In the genomic region with DNA sequence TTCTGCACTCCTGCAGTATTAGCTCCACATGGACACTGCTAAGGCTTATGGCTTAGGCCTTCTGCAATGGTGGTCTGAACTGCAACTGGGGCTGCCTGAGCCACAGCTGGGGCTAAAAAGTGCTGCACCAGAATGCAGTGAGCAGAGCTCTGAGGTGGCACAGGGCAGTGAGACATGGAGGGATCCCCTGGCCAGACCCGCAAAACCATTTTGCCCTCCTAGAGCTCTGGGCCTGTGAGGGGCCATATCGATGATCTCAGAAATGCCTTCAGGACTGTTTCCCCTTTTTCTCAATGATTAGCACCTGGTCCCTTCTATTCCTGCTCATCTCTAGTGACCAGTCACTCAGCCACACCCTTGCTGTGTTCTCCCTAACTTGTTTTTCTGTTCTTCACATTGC, we compare ENCODE assay signal across 28 cellular contexts.
"Had no signal": no experiment of that assay in that cellular context is flagged by ENCODE, and none has a peak within 500 bp of the region (broad histone marks: within the 10 kb centered on the region; RNA-seq: fewer than 3 reads in every experiment).

No MANE protein-coding gene starts in this region.

- H3K4me1 ChIP-seq: stomach, suprapubic skin, testis, thyroid gland, tibial artery, tibial nerve, transverse colon, upper lobe of left lung, upper lobe of right lung, uterus, vagina had no signal

- H3K27ac Mint-ChIP-seq: stimulated activated effector memory CD8-positive, alpha-beta T cell treated with anti-CD3 and anti-CD28 coated beads, Interleukin-12 subunit alpha, Interleukin-12 subunit beta, amount 100 ng/mL, for 72 hours; stimulated activated memory B cell treated with anti-CD40 and anti-IgM and Interleukin-4, amounts not matched to agents 10 μg/mL and 1 μg/mL and 100 μg/mL, for 72 hours; stimulated activated naive B cell treated with anti-CD40 and anti-IgM and Interleukin-4, amounts not matched to agents 10 μg/mL and 1 μg/mL and 100 μg/mL, for 72 hours; stimulated activated naive CD8-positive, alpha-beta T cell treated with anti-CD3 and anti-CD28 coated beads, Interleukin-15, amount 100 ng/mL, for 72 hours; stimulated activated naive CD8-positive, alpha-beta T cell treated with anti-CD3 and anti-CD28 coated beads, Interleukin-15, Interleukin-2, amounts not matched to agents 100 ng/mL and 50 ng/mL, for 24 hours; type B pancreatic cell had no signal

- H3K27me3 ChIP-seq: stomach, suprapubic skin, testis, thyroid gland, tibial artery, tibial nerve, transverse colon, upper lobe of left lung, upper lobe of right lung, uterus, vagina had no signal

- DNase-seq: stimulated activated CD4-positive, alpha-beta T cell treated with anti-CD3 and anti-CD28 coated beads, Interleukin-2, amount 100 ng/mL, for 48 hours; stimulated activated CD4-positive, alpha-beta T cell treated with anti-CD3 and anti-CD28 coated beads, Interleukin-4, amount 100 ng/mL, for 1 hour; stimulated activated CD4-positive, alpha-beta T cell treated with anti-CD3 and anti-CD28 coated beads, Interleukin-4, amount 100 ng/mL, for 24 hours; stimulated activated CD4-positive, alpha-beta T cell treated with anti-CD3 and anti-CD28 coated beads, Interleukin-4, amount 100 ng/mL, for 4 hours; stimulated activated CD8-positive, alpha-beta memory T cell treated with anti-CD3 and anti-CD28 coated beads, Interleukin-4, amount 100 ng/mL, for 48 hours; stimulated activated naive B cell treated with anti-CD40 and anti-IgM and Interleukin-4, amounts not matched to agents 10 μg/mL and 1 μg/mL and 100 μg/mL, for 72 hours; stimulated activated naive CD4-positive, alpha-beta T cell; stimulated activated naive CD4-positive, alpha-beta T cell treated with Interleukin-2 at 50 U/mL for 16 hours; stimulated activated naive CD8-positive, alpha-beta T cell treated with anti-CD3 and anti-CD28 coated beads, Interleukin-15, amount 100 ng/mL, for 72 hours; stimulated activated naive CD8-positive, alpha-beta T cell treated with anti-CD3 and anti-CD28 coated beads, Interleukin-15, Interleukin-2, amounts not matched to agents 100 U/mL and 50 U/mL, for 24 hours; stomach; substantia nigra; testis; thyroid gland; tibial artery; transverse colon; trophoblast cell; upper lobe of left lung; upper lobe of right lung; uterus had no signal

- H3K36me3 Mint-ChIP-seq: stimulated activated effector memory CD8-positive, alpha-beta T cell treated with anti-CD3 and anti-CD28 coated beads, Interleukin-12 subunit alpha, Interleukin-12 subunit beta, amount 100 ng/mL, for 72 hours; stimulated activated memory B cell treated with anti-CD40 and anti-IgM and Interleukin-4, amounts not matched to agents 10 μg/mL and 1 μg/mL and 100 μg/mL, for 72 hours; type B pancreatic cell had no signal

- H3K4me1 Mint-ChIP-seq: stimulated activated effector memory CD8-positive, alpha-beta T cell treated with anti-CD3 and anti-CD28 coated beads, Interleukin-12 subunit alpha, Interleukin-12 subunit beta, amount 100 ng/mL, for 72 hours; stimulated activated memory B cell treated with anti-CD40 and anti-IgM and Interleukin-4, amounts not matched to agents 10 μg/mL and 1 μg/mL and 100 μg/mL, for 72 hours; stimulated activated naive B cell treated with anti-CD40 and anti-IgM and Interleukin-4, amounts not matched to agents 10 μg/mL and 1 μg/mL and 100 μg/mL, for 72 hours; stimulated activated naive CD8-positive, alpha-beta T cell treated with anti-CD3 and anti-CD28 coated beads, Interleukin-15, amount 100 ng/mL, for 72 hours had no signal

- H3K4me3 ChIP-seq: stomach, suprapubic skin, testis, thoracic aorta, thyroid gland, tibial artery, tibial nerve, transverse colon, upper lobe of left lung, upper lobe of right lung, uterus, vagina had no signal

- H3K27me3 Mint-ChIP-seq: stimulated activated memory B cell treated with anti-CD40 and anti-IgM and Interleukin-4, amounts not matched to agents 10 μg/mL and 1 μg/mL and 100 μg/mL, for 72 hours; stimulated activated naive B cell treated with anti-CD40 and anti-IgM and Interleukin-4, amounts not matched to agents 10 μg/mL and 1 μg/mL and 100 μg/mL, for 72 hours; stimulated activated naive CD8-positive, alpha-beta T cell treated with anti-CD3 and anti-CD28 coated beads, Interleukin-15, amount 100 ng/mL, for 72 hours; stimulated activated naive CD8-positive, alpha-beta T cell treated with anti-CD3 and anti-CD28 coated beads, Interleukin-15, Interleukin-2, amounts not matched to agents 100 ng/mL and 50 ng/mL, for 24 hours had no signal

- H3K9me3 Mint-ChIP-seq: stimulated activated naive CD8-positive, alpha-beta T cell treated with anti-CD3 and anti-CD28 coated beads, Interleukin-15, Interleukin-2, amounts not matched to agents 100 ng/mL and 50 ng/mL, for 24 hours; type B pancreatic cell had no signal

- H3K27ac ChIP-seq: stomach, suprapubic skin, testis, thoracic aorta, thyroid gland, tibial artery, tibial nerve, transverse colon, upper lobe of left lung, upper lobe of right lung, uterus, vagina had no signal

- H3K36me3 ChIP-seq: stomach, suprapubic skin, thoracic aorta, thyroid gland, tibial artery, tibial nerve, transverse colon, upper lobe of left lung, upper lobe of right lung, uterus, vagina had no signal

- H3K9me3 ChIP-seq: suprapubic skin, testis, thoracic aorta, thyroid gland, tibial artery, tibial nerve, transverse colon, upper lobe of left lung, upper lobe of right lung, uterus, vagina had no signal

- H3K4me3 Mint-ChIP-seq: stimulated activated effector memory CD8-positive, alpha-beta T cell treated with anti-CD3 and anti-CD28 coated beads, Interleukin-12 subunit alpha, Interleukin-12 subunit beta, amount 100 ng/mL, for 72 hours; stimulated activated memory B cell treated with anti-CD40 and anti-IgM and Interleukin-4, amounts not matched to agents 10 μg/mL and 1 μg/mL and 100 μg/mL, for 72 hours; stimulated activated naive B cell treated with anti-CD40 and anti-IgM and Interleukin-4, amounts not matched to agents 10 μg/mL and 1 μg/mL and 100 μg/mL, for 72 hours; stimulated activated naive CD8-positive, alpha-beta T cell treated with anti-CD3 and anti-CD28 coated beads, Interleukin-15, amount 100 ng/mL, for 72 hours; stimulated activated naive CD8-positive, alpha-beta T cell treated with anti-CD3 and anti-CD28 coated beads, Interleukin-15, Interleukin-2, amounts not matched to agents 100 ng/mL and 50 ng/mL, for 24 hours; type B pancreatic cell had no signal
